17 cellular contexts compared by ENCODE assay signal in genomic region chr11:128388182-128388815, GRCh38.
DNase-seq lines count a peak whose midpoint lies in the region; TF ChIP-seq lines count a peak whose summit lies in the region.
"Had no signal": no experiment of that assay in that cellular context is flagged by ENCODE, and none has a peak within 500 bp of the region (broad histone marks: within the 10 kb centered on the region; RNA-seq: fewer than 3 reads in every experiment).

No MANE protein-coding gene starts in this region.

- H3K36me3 ChIP-seq in transverse colon: no peaks in the 10 kb centered on the region
- H3K36me3 ChIP-seq in mesendoderm (ENCODE audit: control insufficient read depth, insufficient read depth, low read length): no peaks in the 10 kb centered on the region

- H3K9ac ChIP-seq in mesendoderm (ENCODE audit: low read length): no peak overlapping the region
- H3K9ac ChIP-seq: SK-N-SH had no signal

- no peak overlapping the region for H2AK5ac ChIP-seq in mesendoderm (ENCODE audit: low read length)

- DNase-seq in NCI-H510A treated with DMSO at 0.1 percent for 48 hours (lab: John Stamatoyannopoulos, UW): peak; percentile 38
- no peak for DNase-seq in NCI-H510A (lab: John Stamatoyannopoulos, UW)
- peak; percentile 94 for DNase-seq in NCI-H748 (lab: John Stamatoyannopoulos, UW; ENCODE audit: unreplicated experiment)
- DNase-seq in islet precursor cell: peak; percentile 51
- peak; percentile 35 for DNase-seq in transverse colon
- no peak for DNase-seq in activated CD4-positive, alpha-beta T cell treated with anti-CD3 and anti-CD28 coated beads for 4 hours
- DNase-seq in mesendoderm: no peak
- DNase-seq: COR-L47, DMS 273 treated with DMSO at 0.1 percent for 48 hours, GDM1, H7, NCI-H1105, NCI-H187, NCI-H226, NCI-H526, Right ventricle myocardium superior, SK-N-SH had no signal

- H2BK5ac ChIP-seq in mesendoderm (ENCODE audit: low read length): no peak overlapping the region

- no peaks in the 10 kb centered on the region for H3K27me3 ChIP-seq in transverse colon
- H3K27me3 ChIP-seq in mesendoderm (ENCODE audit: insufficient read depth, low read length, poor library complexity): no peaks in the 10 kb centered on the region

- in situ Hi-C loops in transverse colon (cut with MboI; ENCODE audit: low pct_ligation_motif_present in 1 of 4, low pct_unique_long_range_greater_than_20kb in 1 of 4, low sequenced_read_pairs in 3 of 4): no loop called here

- H3K4ac ChIP-seq in mesendoderm (ENCODE audit: low read depth, low read length): no peak overlapping the region

- no peak overlapping the region for H2BK120ac ChIP-seq in mesendoderm (ENCODE audit: low read depth, low read length)

- intact Hi-C loops in transverse colon (cut with DNase I; ENCODE audit: low total_unique reads): no loop called here

- peak overlapping the region; percentile 41 to 73 (median 54) for H3K27ac ChIP-seq in transverse colon
- no peak overlapping the region for H3K27ac ChIP-seq in mesendoderm (ENCODE audit: low read depth, low read length)

- WGBS in transverse colon (ENCODE audit: low coverage in 1 of 2), 2 donors: 50 to 58% methylated on average over 3 to 5 of the region's 5 CpGs
- WGBS in mesendoderm (ENCODE audit: extremely low coverage, insufficient coverage, low lambda C conversion rate): no CpG with 5 or more reads among the region's 5 CpGs

- no peak overlapping the region for H4K5ac ChIP-seq in mesendoderm (ENCODE audit: low read length)

- H3K4me1 ChIP-seq in transverse colon: peaks cover 0 to 37% (median 14%) of the 10 kb centered on the region in 4 donors
- H3K4me1 ChIP-seq in mesendoderm (ENCODE audit: control insufficient read depth, low read depth, low read length): no peaks in the 10 kb centered on the region

- TF ChIP-seq EP300 in transverse colon (IDR thresholded peaks at IDR 0.05; ENCODE audit: low read depth): no peak

- no peaks in the 10 kb centered on the region for H3K79me2 ChIP-seq in mesendoderm (ENCODE audit: control insufficient read depth, insufficient read depth, low read length)

- no peak overlapping the region for H3K4me2 ChIP-seq in mesendoderm (ENCODE audit: low read length)
- H3K4me2 ChIP-seq: SK-N-SH had no signal

- no peaks in the 10 kb centered on the region for H3K9me3 ChIP-seq in transverse colon
- H3K9me3 ChIP-seq: SK-N-SH had no signal

- H2BK15ac ChIP-seq in mesendoderm (replicated peaks; ENCODE audit: low read depth): no peak overlapping the region

- no peak for TF ChIP-seq POLR2A in transverse colon (IDR thresholded peaks at IDR 0.05)

- no peak overlapping the region for H3K4me3 ChIP-seq in transverse colon
- no peak overlapping the region for H3K4me3 ChIP-seq in mesendoderm (ENCODE audit: low read length)

- TF ChIP-seq CTCF in transverse colon (IDR thresholded peaks at IDR 0.05): no peak

- H3K56ac ChIP-seq in mesendoderm (ENCODE audit: low read length): no peak overlapping the region

- H3K23ac ChIP-seq in mesendoderm (ENCODE audit: low read length): no peak overlapping the region

- no peak overlapping the region for H3K18ac ChIP-seq in mesendoderm (ENCODE audit: low read length)

- no peaks in the 10 kb centered on the region for H3K79me1 ChIP-seq in mesendoderm (ENCODE audit: low read length)

- H4K8ac ChIP-seq in mesendoderm (ENCODE audit: low read depth, low read length): no peak overlapping the region

Comparison
In these comparisons a context has a peak if more than half of its experiments do, and no peak if none do; other contexts are left out.
1. DNase-seq: peak in NCI-H510A treated with DMSO at 0.1 percent for 48 hours (single experiment), NCI-H748 (single experiment), islet precursor cell (single experiment) and transverse colon (single experiment); none in NCI-H510A (single experiment), activated CD4-positive, alpha-beta T cell treated with anti-CD3 and anti-CD28 coated beads for 4 hours (0 of 2) and mesendoderm (single experiment).